20 cellular contexts compared by ENCODE assay signal in the genomic region with DNA sequence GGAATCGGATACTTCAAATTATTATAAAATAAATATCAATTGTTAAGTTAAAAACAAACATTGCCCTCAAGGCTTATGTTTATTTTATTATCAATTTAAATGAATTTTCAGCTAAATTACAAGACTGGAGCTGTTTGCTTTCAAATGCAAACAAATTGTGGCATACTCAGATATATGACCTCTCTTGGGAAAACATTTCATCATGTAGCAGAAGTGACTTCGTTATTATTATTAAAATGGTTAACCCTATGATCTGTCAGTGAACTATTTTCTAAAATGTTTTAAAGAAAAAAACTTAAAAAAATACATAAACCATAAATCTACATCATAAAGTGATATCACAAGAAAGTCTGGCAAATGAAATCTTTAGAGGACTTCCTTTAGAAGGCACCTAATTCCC.
A peak's percentile ranks its signal among the peaks of the same experiment; 100 is the strongest.
DNase-seq lines count a peak whose midpoint lies in the region; ATAC-seq and TF ChIP-seq lines count a peak whose summit lies in the region.
"Had no signal": no experiment of that assay in that cellular context is flagged by ENCODE, and none has a peak within 500 bp of the region (broad histone marks: within the 10 kb centered on the region; RNA-seq: fewer than 3 reads in every experiment).

No MANE protein-coding gene starts in this region.

- peak; percentile 17 for DNase-seq in DMS53 (lab: John Stamatoyannopoulos, UW)
- no peak for DNase-seq in DMS53 treated with DMSO at 0.1 percent for 48 hours (lab: John Stamatoyannopoulos, UW; ENCODE audit: unreplicated experiment)
- DNase-seq in fibroblast of villous mesenchyme (ENCODE audit: low read depth): peak; percentile 64
- no peak for DNase-seq in mesothelial cell of epicardium (ENCODE audit: low spot score in 2 of 2, unreplicated experiment in 2 of 2)
- no peak for DNase-seq in left lobe of liver (ENCODE audit: low spot score)
- DNase-seq in HUDEP-2 (lab: John Stamatoyannopoulos, UW; ENCODE audit: unreplicated experiment in 76 of 76): no peak
- DNase-seq: AML-193; Caco-2; CD4-positive, alpha-beta T cell; DMS153; DND-41; EL; HCEC 1CT; HFFc6 had no signal

- H3K9me3 Mint-ChIP-seq in mesothelial cell of epicardium: peaks cover 9% of the 10 kb centered on the region
- H3K9me3 Mint-ChIP-seq: CD4-positive, alpha-beta T cell; GM23338 had no signal

- CTCF ChIA-PET in HEK293 (lab: Yijun Ruan, JAX): no interaction called here

- H3K4me1 Mint-ChIP-seq in mesothelial cell of epicardium: peaks cover 27% of the 10 kb centered on the region
- H3K4me1 Mint-ChIP-seq: GM23338 had no signal

- H3K4me3 ChIP-seq in HEK293 (ENCODE audit: low read depth, low read length) (no peak overlapping the region), fibroblast of villous mesenchyme (ENCODE audit: low read depth, low read length) (no peak overlapping the region)
- H3K4me3 ChIP-seq: A549, GM23338 had no signal

- no peak overlapping the region for H3K4me3 Mint-ChIP-seq in mesothelial cell of epicardium
- H3K4me3 Mint-ChIP-seq: CD4-positive, alpha-beta T cell; GM23338; HFFc6 had no signal

- H3K4me1 ChIP-seq in HEK293 (ENCODE audit: control insufficient read depth, insufficient read depth, low read length): no peaks in the 10 kb centered on the region
- H3K4me1 ChIP-seq: A549, Caco-2 had no signal

- TF ChIP-seq CTCF in HEK293 (tag by site-specific recombination; IDR thresholded peaks at IDR 0.05) (no peak), fibroblast of villous mesenchyme (IDR thresholded peaks at IDR 0.05; ENCODE audit: insufficient read depth, low read depth, low read length) (no peak), mesothelial cell of epicardium (IDR thresholded peaks at IDR 0.05; ENCODE audit: unreplicated experiment) (no peak)

- H3K27me3 Mint-ChIP-seq in mesothelial cell of epicardium (ENCODE audit: low read depth): no peaks in the 10 kb centered on the region
- H3K27me3 Mint-ChIP-seq: CD4-positive, alpha-beta T cell had no signal

- peak overlapping the region; percentile 70 for H3K27ac Mint-ChIP-seq in mesothelial cell of epicardium
- H3K27ac Mint-ChIP-seq: CD4-positive, alpha-beta T cell; GM23338; HFFc6 had no signal

- H3K36me3 Mint-ChIP-seq in mesothelial cell of epicardium: peaks cover 24% of the 10 kb centered on the region

- no peaks in the 10 kb centered on the region for H3K9me3 ChIP-seq in HEK293 (ENCODE audit: control insufficient read depth, insufficient read depth, low read depth, low read length)
- H3K9me3 ChIP-seq: A549 had no signal

- no peak overlapping the region for H3K27ac ChIP-seq in HEK293 (ENCODE audit: extremely low read depth, low read depth, low read length)
- H3K27ac ChIP-seq: 22Rv1, A549, C4-2B had no signal

- no peaks in the 10 kb centered on the region for H3K36me3 ChIP-seq in HEK293 (ENCODE audit: control insufficient read depth in 2 of 2, insufficient read depth in 1 of 2, low read length in 2 of 2)

- POLR2A ChIA-PET in HEK293 (lab: Yijun Ruan, JAX): interaction anchor here (0.6 kb wide), 1 partner anchor 153 kb away, joined by 7 read pairs; no protein-coding TSS in a partner anchor

- ATAC-seq in GM18861 (IDR thresholded peaks at IDR 0.05; ENCODE audit: unreplicated experiment): no peak
- no peak for ATAC-seq in left lobe of liver
- ATAC-seq: A549, GM23338 had no signal

TF ChIP-seq in HEK293, 187 proteins besides CTCF, POLR2A, EP300 and RAD21:
- TF ChIP-seq HOXD13 (CRISPR knock-in tag; IDR thresholded peaks at IDR 0.05; ENCODE audit: borderline replicate concordance): no peak
- TF ChIP-seq, protein P1, sequence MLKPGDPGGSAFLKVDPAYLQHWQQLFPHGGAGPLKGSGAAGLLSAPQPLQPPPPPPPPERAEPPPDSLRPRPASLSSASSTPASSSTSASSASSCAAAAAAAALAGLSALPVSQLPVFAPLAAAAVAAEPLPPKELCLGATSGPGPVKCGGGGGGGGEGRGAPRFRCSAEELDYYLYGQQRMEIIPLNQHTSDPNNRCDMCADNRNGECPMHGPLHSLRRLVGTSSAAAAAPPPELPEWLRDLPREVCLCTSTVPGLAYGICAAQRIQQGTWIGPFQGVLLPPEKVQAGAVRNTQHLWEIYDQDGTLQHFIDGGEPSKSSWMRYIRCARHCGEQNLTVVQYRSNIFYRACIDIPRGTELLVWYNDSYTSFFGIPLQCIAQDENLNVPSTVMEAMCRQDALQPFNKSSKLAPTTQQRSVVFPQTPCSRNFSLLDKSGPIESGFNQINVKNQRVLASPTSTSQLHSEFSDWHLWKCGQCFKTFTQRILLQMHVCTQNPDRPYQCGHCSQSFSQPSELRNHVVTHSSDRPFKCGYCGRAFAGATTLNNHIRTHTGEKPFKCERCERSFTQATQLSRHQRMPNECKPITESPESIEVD (tag by site-specific recombination; IDR thresholded peaks at IDR 0.05): peak; percentile 56; the same call in 1 of the 2 replicates
- no peak for TF ChIP-seq REPIN1 (tag by site-specific recombination; IDR thresholded peaks at IDR 0.05; ENCODE audit: low read depth)
- no peak for TF ChIP-seq ZNF223 (tag by site-specific recombination; IDR thresholded peaks at IDR 0.05)
- TF ChIP-seq, protein P2, sequence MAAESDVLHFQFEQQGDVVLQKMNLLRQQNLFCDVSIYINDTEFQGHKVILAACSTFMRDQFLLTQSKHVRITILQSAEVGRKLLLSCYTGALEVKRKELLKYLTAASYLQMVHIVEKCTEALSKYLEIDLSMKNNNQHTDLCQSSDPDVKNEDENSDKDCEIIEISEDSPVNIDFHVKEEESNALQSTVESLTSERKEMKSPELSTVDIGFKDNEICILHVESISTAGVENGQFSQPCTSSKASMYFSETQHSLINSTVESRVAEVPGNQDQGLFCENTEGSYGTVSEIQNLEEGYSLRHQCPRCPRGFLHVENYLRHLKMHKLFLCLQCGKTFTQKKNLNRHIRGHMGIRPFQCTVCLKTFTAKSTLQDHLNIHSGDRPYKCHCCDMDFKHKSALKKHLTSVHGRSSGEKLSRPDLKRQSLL (tag by site-specific recombination; IDR thresholded peaks at IDR 0.05): no peak
- TF ChIP-seq ZNF426 (tag by site-specific recombination; IDR thresholded peaks at IDR 0.05): no peak
- TF ChIP-seq ZNF747 (tag by site-specific recombination; IDR thresholded peaks at IDR 0.05): no peak

Comparison
In these comparisons a context has a peak if more than half of its experiments do, and no peak if none do; other contexts are left out.
1. DNase-seq: peak in DMS53 (single experiment) and fibroblast of villous mesenchyme (single experiment); none in DMS53 treated with DMSO at 0.1 percent for 48 hours (single experiment), mesothelial cell of epicardium (0 of 2), left lobe of liver (single experiment) and HUDEP-2 (0 of 76).